Comparison of ENCODE assay signal across 8 cellular contexts in the genomic region with DNA sequence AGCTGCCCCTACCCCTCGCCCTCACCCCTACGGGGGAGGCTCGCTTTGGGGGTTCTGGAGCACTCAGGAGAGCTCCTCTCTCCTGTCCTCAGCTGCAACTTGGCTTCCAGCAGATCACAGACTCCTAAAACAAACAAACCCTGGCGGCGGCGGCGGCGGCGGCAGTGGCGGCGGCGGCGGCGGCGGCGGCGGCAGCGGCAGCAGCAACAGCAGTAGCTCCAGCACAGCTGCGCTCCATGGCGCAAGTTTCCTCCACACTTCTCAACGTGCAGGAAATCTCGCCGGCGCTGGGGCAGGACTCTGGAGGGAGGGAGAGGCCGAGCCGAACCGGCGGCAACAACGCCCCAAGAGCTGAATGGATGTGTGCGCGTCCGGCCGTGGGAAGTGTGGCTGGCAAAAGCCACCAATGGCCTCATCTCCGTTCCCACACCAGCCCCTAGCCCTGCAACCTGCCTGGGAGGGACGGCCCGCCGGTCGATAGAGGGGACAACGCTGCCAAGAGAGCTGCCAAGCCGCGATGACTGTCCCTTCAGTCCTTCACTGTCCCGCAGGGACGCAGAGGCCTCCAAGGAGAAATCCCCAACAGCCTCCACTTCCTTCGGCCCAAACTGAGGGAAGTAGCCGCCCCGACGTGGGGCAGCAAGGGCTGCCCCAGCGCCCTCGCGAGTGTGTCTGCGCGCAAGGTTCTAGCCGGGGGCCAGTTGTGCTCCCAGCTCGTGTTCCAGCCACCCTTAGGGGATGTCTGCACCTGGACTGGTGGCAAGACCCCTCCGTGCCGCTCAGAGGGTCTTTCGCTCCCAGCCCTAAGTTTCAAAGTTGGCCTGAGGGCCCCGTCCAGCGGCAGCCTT. TPM values are rescaled to one million over a fixed set of nuclear protein-coding genes. Genes with fewer than 3 reads are reported as not detected.
DNase-seq lines count a peak whose midpoint lies in the region; ATAC-seq, FAIRE-seq and TF ChIP-seq lines count a peak whose summit lies in the region.

No MANE protein-coding gene starts in this region.

- no peaks in the 10 kb centered on the region for H3K36me3 Mint-ChIP-seq in T-cell

- DNase-seq in GM12865 (ENCODE audit: low read depth) (peak; percentile 8), T-cell (no peak), left cardiac atrium (peak; percentile 58), retinal pigment epithelial cell (ENCODE audit: low read depth) (no peak), H54 (ENCODE audit: insufficient read length, low spot score) (no peak), NOMO-1 treated with dmso at 0.1 percent for 144 hours (lab: John Stamatoyannopoulos, UW; ENCODE audit: unreplicated experiment) (no peak), DMS79 (lab: John Stamatoyannopoulos, UW) (no peak)

- peaks cover 34 to 50% of the 10 kb centered on the region in 2 donors for H3K27me3 Mint-ChIP-seq in T-cell

- H3K4me3 ChIP-seq in GM12865 (ENCODE audit: low read depth, low read length) (no peak overlapping the region), retinal pigment epithelial cell (ENCODE audit: low read length) (peak overlapping the region; percentile 65)

- H3K4me1 Mint-ChIP-seq in T-cell = peaks cover 0 to 6% (median 4%) of the 10 kb centered on the region in 3 donors

- POLR2A ChIA-PET in T-cell (lab: Charles Lee) = no interaction called here

- no peak for FAIRE-seq in H54 (lab: Jason Lieb, UNC)

- peak overlapping the region in 2 of 3 donors; percentile 14 to 28 for H3K4me3 Mint-ChIP-seq in T-cell

- no peak for TF ChIP-seq CTCF in GM12865 (IDR thresholded peaks at IDR 0.05; ENCODE audit: insufficient read depth, low read depth, low read length, missing control alignments)
- no peak for TF ChIP-seq CTCF in retinal pigment epithelial cell (conservative IDR thresholded peaks at IDR 0.05; ENCODE audit: low read depth, low read length)

- no peak overlapping the region for H3K27ac Mint-ChIP-seq in T-cell

- no peaks in the 10 kb centered on the region for H3K9me3 Mint-ChIP-seq in T-cell

- TF ChIP-seq POLR2A in H54 (IDR thresholded peaks at IDR 0.05; ENCODE audit: low read depth, low read length) = no peak

- no peak for ATAC-seq in T-cell (replicated peaks in 1 of 4)
- peak; percentile 64 to 70 for ATAC-seq in left cardiac atrium
- ATAC-seq in GM19455 (IDR thresholded peaks at IDR 0.05; ENCODE audit: unreplicated experiment) = no peak

- CTCF ChIA-PET in T-cell (lab: Charles Lee) = no interaction called here

- intact Hi-C loops in left cardiac atrium (cut with DNase I) = no loop called here

RNA-seq across cellular contexts. Expression of a gene that starts 0.8 kb away (rescaled TPM):
- total RNA-seq in T-cell = under 1 TPM in 3 of 5 donors, not detected in 2; 0.06 to 0.07 (median 0.06) TPM
- total RNA-seq in left cardiac atrium = 10 to 100 TPM in 1 of 2 donors, 1 to 10 TPM in 1; 8.3 to 19.0 TPM

Comparison
In these comparisons a context has a peak if more than half of its experiments do, and no peak if none do; other contexts are left out.
1. DNase-seq: peak in GM12865 (single experiment) and left cardiac atrium (single experiment); none in T-cell (0 of 34), retinal pigment epithelial cell (single experiment), H54 (single experiment), NOMO-1 treated with dmso at 0.1 percent for 144 hours (single experiment) and DMS79 (single experiment).
2. ATAC-seq: peak in left cardiac atrium (2 of 2); none in T-cell (0 of 4) and GM19455 (single experiment).
3. RNA of a gene that starts 0.8 kb away (total RNA-seq): 8.3 to 19.0 TPM in left cardiac atrium; 0.06 to 0.07 TPM in T-cell; every median in the first group is over 4 times any median in the second.